In genomic region chr5:138188632-138189031, GRCh38 we compare ENCODE assay signal across 1 cellular context.
TF ChIP-seq lines count a peak whose summit lies in the region.

No MANE protein-coding gene starts in this region.

TF ChIP-seq in HEK293, 187 proteins besides CTCF, POLR2A, EP300 and RAD21 (continued from another document):
- TF ChIP-seq YY2 (tag by site-specific recombination; IDR thresholded peaks at IDR 0.05), result no peak
